Comparison of ENCODE assay signal across 12 cellular contexts in the genomic region with DNA sequence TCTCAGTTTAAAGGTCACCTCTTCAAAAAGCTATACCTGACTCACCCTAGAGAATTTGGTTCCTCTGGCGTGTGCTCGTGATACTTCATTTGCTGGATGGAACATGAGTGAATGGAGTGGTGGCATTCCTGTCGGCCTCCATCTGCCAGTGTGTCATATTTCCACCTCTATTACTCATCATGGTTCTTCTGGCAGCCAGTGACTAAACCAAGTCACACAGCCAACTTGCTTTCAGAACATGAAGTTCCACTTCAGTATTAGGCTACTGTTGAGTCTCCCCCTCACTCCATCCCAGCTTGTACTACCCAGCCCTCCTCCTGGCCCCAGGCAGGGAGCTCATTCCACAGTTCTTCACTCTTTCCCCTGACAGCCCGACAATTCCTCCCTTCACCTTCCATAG.
A peak's percentile ranks its signal among the peaks of the same experiment; 100 is the strongest.
DNase-seq lines count a peak whose midpoint lies in the region; ATAC-seq and TF ChIP-seq lines count a peak whose summit lies in the region.
"Had no signal": no experiment of that assay in that cellular context is flagged by ENCODE, and none has a peak within 500 bp of the region (broad histone marks: within the 10 kb centered on the region; RNA-seq: fewer than 3 reads in every experiment).

No MANE protein-coding gene starts in this region.

- H3K4me3 Mint-ChIP-seq in stimulated activated naive CD8-positive, alpha-beta T cell treated with anti-CD3 and anti-CD28 coated beads, Interleukin-15, amount 100 ng/mL, for 72 hours: no peak overlapping the region
- H3K4me3 Mint-ChIP-seq in T-helper 17 cell: no peak overlapping the region
- H3K4me3 Mint-ChIP-seq: activated naive CD8-positive, alpha-beta T cell had no signal

- intact Hi-C loops in adrenal gland (cut with DNase I): no loop called here
- intact Hi-C loops in left ventricle myocardium superior (cut with micrococcal nuclease): no loop called here

- no peak for TF ChIP-seq POLR2A in adrenal gland (IDR thresholded peaks at IDR 0.05)

- H3K9me3 ChIP-seq in adrenal gland (replicated peaks in 1 of 3) (no peaks in the 10 kb centered on the region), T-helper 17 cell (ENCODE audit: control insufficient read depth, low read length, poor library complexity, severe bottlenecking) (no peaks in the 10 kb centered on the region)
- H3K9me3 ChIP-seq: heart right ventricle had no signal

- ATAC-seq in stimulated activated naive CD8-positive, alpha-beta T cell treated with anti-CD3 and anti-CD28 coated beads, Interleukin-15, Interleukin-2, amounts not matched to agents 100 U/mL and 50 U/mL, for 24 hours: peak; percentile 45
- ATAC-seq in stimulated activated naive CD8-positive, alpha-beta T cell treated with anti-CD3 and anti-CD28 coated beads, Interleukin-15, amount 100 ng/mL, for 72 hours: no peak
- ATAC-seq in left ventricle myocardium superior (peak; percentile 81), HG03175 (IDR thresholded peaks at IDR 0.05; ENCODE audit: unreplicated experiment) (no peak), T-helper 17 cell (no peak)

- no peaks in the 10 kb centered on the region for H3K27me3 Mint-ChIP-seq in stimulated activated naive CD8-positive, alpha-beta T cell treated with anti-CD3 and anti-CD28 coated beads, Interleukin-15, amount 100 ng/mL, for 72 hours
- H3K27me3 Mint-ChIP-seq in T-helper 17 cell: peaks cover 8% of the 10 kb centered on the region
- H3K27me3 Mint-ChIP-seq: activated naive CD8-positive, alpha-beta T cell had no signal

- no peak overlapping the region for H3K27ac Mint-ChIP-seq in stimulated activated naive CD8-positive, alpha-beta T cell treated with anti-CD3 and anti-CD28 coated beads, Interleukin-15, amount 100 ng/mL, for 72 hours
- no peak overlapping the region for H3K27ac Mint-ChIP-seq in T-helper 17 cell
- H3K27ac Mint-ChIP-seq: activated naive CD8-positive, alpha-beta T cell had no signal

- H3K27ac ChIP-seq in adrenal gland (no peak overlapping the region), substantia nigra (ENCODE audit: low read depth, low read length, poor library complexity, severe bottlenecking) (no peak overlapping the region)

- no peak for DNase-seq in stimulated activated naive CD8-positive, alpha-beta T cell treated with anti-CD3 and anti-CD28 coated beads, Interleukin-15, Interleukin-2, amounts not matched to agents 100 U/mL and 50 U/mL, for 24 hours
- no peak for DNase-seq in stimulated activated naive CD8-positive, alpha-beta T cell treated with anti-CD3 and anti-CD28 coated beads, Interleukin-15, amount 100 ng/mL, for 72 hours
- DNase-seq in adrenal gland: peak in 5 of 7 donors; percentile 29 to 49 (median 34)
- DNase-seq in left ventricle myocardium superior: no peak
- DNase-seq in substantia nigra (lab: John Stamatoyannopoulos, UW): no peak
- DNase-seq in HUDEP-2 (lab: John Stamatoyannopoulos, UW; ENCODE audit: unreplicated experiment in 76 of 76): no peak
- no peak for DNase-seq in T-helper 17 cell
- DNase-seq: DMS153, heart right ventricle, NCI-H774 had no signal

- H3K4me1 ChIP-seq in adrenal gland (replicated peaks in 1 of 2): no peaks in the 10 kb centered on the region

- H3K9me3 Mint-ChIP-seq in stimulated activated naive CD8-positive, alpha-beta T cell treated with anti-CD3 and anti-CD28 coated beads, Interleukin-15, amount 100 ng/mL, for 72 hours: no peaks in the 10 kb centered on the region

- TF ChIP-seq CTCF in adrenal gland (IDR thresholded peaks at IDR 0.05): no peak

- no peaks in the 10 kb centered on the region for H3K36me3 Mint-ChIP-seq in T-helper 17 cell (ENCODE audit: low read depth)
- H3K36me3 Mint-ChIP-seq: activated naive CD8-positive, alpha-beta T cell had no signal

- H3K4me3 ChIP-seq in adrenal gland: no peak overlapping the region
- H3K4me3 ChIP-seq: heart right ventricle had no signal

- H3K36me3 ChIP-seq in adrenal gland (replicated peaks in 1 of 2): no peaks in the 10 kb centered on the region
- H3K36me3 ChIP-seq: heart right ventricle had no signal

- no peaks in the 10 kb centered on the region for H3K4me1 Mint-ChIP-seq in stimulated activated naive CD8-positive, alpha-beta T cell treated with anti-CD3 and anti-CD28 coated beads, Interleukin-15, amount 100 ng/mL, for 72 hours
- H3K4me1 Mint-ChIP-seq in T-helper 17 cell: no peaks in the 10 kb centered on the region

- 57 to 71% (median 60%) methylated on average over 4 of the region's 4 CpGs for WGBS in adrenal gland, 4 donors

- H3K27me3 ChIP-seq in adrenal gland: no peaks in the 10 kb centered on the region
- H3K27me3 ChIP-seq: heart right ventricle had no signal

Comparison
In these comparisons a context has a peak if more than half of its experiments do, and no peak if none do; other contexts are left out.
1. ATAC-seq: peak in stimulated activated naive CD8-positive, alpha-beta T cell treated with anti-CD3 and anti-CD28 coated beads, Interleukin-15, Interleukin-2, amounts not matched to agents 100 U/mL and 50 U/mL, for 24 hours (single experiment) and left ventricle myocardium superior (single experiment); none in stimulated activated naive CD8-positive, alpha-beta T cell treated with anti-CD3 and anti-CD28 coated beads, Interleukin-15, amount 100 ng/mL, for 72 hours (single experiment), HG03175 (single experiment) and T-helper 17 cell (single experiment).
2. DNase-seq: peak in adrenal gland (5 of 7); none in stimulated activated naive CD8-positive, alpha-beta T cell treated with anti-CD3 and anti-CD28 coated beads, Interleukin-15, Interleukin-2, amounts not matched to agents 100 U/mL and 50 U/mL, for 24 hours (single experiment), stimulated activated naive CD8-positive, alpha-beta T cell treated with anti-CD3 and anti-CD28 coated beads, Interleukin-15, amount 100 ng/mL, for 72 hours (0 of 2), left ventricle myocardium superior (single experiment), substantia nigra (0 of 49), HUDEP-2 (0 of 76) and T-helper 17 cell (0 of 3).